8 cellular contexts compared by ENCODE assay signal in the genomic region with DNA sequence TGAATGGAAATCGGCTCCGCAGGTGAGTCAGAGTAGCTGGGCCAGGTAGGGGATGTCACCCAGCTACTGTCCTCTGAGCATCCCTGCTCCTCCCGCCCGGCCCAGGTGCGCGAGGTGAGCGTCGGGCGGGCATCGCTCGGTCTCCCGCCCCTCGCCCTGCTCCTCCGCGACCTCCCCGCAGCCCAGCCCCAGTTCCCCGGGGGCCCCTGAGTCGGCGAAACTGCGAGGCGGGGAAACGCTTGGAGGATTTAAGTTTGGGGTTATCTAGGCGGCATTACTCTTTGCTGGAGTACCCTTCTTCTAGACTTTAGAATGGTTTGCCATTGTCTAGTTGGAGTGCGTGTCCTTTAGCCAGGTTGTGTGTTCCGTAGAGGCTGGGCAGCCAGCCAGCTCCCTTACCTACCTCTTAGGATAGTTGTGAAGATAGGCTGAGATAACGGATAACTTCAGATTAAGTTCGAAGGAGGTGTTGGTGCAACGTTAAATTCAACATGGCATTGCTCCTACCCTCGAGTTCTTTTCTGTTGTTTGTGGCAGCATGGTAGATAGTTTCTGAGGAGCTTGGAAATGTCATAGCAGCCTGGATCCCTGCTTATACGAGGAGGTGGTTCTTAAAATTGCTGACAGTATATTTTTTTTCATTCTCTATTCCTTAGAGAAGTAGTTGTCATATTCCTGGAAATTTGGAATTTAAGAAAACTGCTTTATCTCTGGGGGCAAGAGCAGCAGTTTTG. TPM values are rescaled to one million over a fixed set of nuclear protein-coding genes. Genes with fewer than 3 reads are reported as not detected.
DNase-seq lines count a peak whose midpoint lies in the region; ATAC-seq and TF ChIP-seq lines count a peak whose summit lies in the region.

No MANE protein-coding gene starts in this region.

- intact Hi-C loops in ovary (cut with DNase I): no loop called here

- TF ChIP-seq CTCF in C4-2B (conservative IDR thresholded peaks at IDR 0.05): no peak
- TF ChIP-seq CTCF in WERI-Rb-1 (IDR thresholded peaks at IDR 0.05; ENCODE audit: low read depth, low read length): no peak
- TF ChIP-seq CTCF in foreskin keratinocyte (conservative IDR thresholded peaks at IDR 0.05): no peak
- no peak for TF ChIP-seq CTCF in ovary (IDR thresholded peaks at IDR 0.05)

- peak; percentile 33 for ATAC-seq in GM19324 (IDR thresholded peaks at IDR 0.05; ENCODE audit: low FRiP score, unreplicated experiment)
- peak; percentile 64 for ATAC-seq in foreskin keratinocyte
- no peak for ATAC-seq in HG02798 (IDR thresholded peaks at IDR 0.05; ENCODE audit: poor library complexity, unreplicated experiment)
- no peak for ATAC-seq in HG02970 (IDR thresholded peaks at IDR 0.05; ENCODE audit: low FRiP score, unreplicated experiment)

- TF ChIP-seq EP300 in ovary (IDR thresholded peaks at IDR 0.05): no peak

- 0 to 1% (median 1%) methylated on average over 30 of the region's 30 CpGs for WGBS in ovary, 3 donors

- DNase-seq in HS-27A (ENCODE audit: low read depth) (peak; percentile 9), WERI-Rb-1 (no peak), foreskin keratinocyte (peak; percentile 10 to 37), ovary (peak in 4 of 5 donors; percentile 20 to 61 (median 47))

- peak overlapping the region; percentile 96 for H3K27ac ChIP-seq in C4-2B
- H3K27ac ChIP-seq in WERI-Rb-1: peak overlapping the region; percentile 87
- peak overlapping the region; percentile 94 for H3K27ac ChIP-seq in foreskin keratinocyte
- H3K27ac ChIP-seq in ovary: peak overlapping the region; percentile 94 to 99

- H3K9me3 ChIP-seq in WERI-Rb-1 (ENCODE audit: severe bottlenecking): no peaks in the 10 kb centered on the region
- no peaks in the 10 kb centered on the region for H3K9me3 ChIP-seq in ovary

- TF ChIP-seq POLR2A in ovary (IDR thresholded peaks at IDR 0.05): no peak

- peak overlapping the region; percentile 66 for H3K4me3 ChIP-seq in WERI-Rb-1 (ENCODE audit: low read depth, low read length)
- H3K4me3 ChIP-seq in ovary: peak overlapping the region; percentile 82

- no peaks in the 10 kb centered on the region for H3K27me3 ChIP-seq in WERI-Rb-1 (ENCODE audit: insufficient read depth, low read depth, severe bottlenecking)
- no peaks in the 10 kb centered on the region for H3K27me3 ChIP-seq in foreskin keratinocyte
- H3K27me3 ChIP-seq in ovary: no peaks in the 10 kb centered on the region

- H3K36me3 ChIP-seq in WERI-Rb-1 (no peaks in the 10 kb centered on the region), ovary (no peaks in the 10 kb centered on the region)

- peaks cover 19% of the 10 kb centered on the region for H3K4me1 ChIP-seq in foreskin keratinocyte
- H3K4me1 ChIP-seq in ovary (ENCODE audit: insufficient read depth): no peaks in the 10 kb centered on the region

RNA-seq across cellular contexts. Expression of gene AGO3, which starts 0.7 kb away (rescaled TPM):
- 15.8 and 17.7 TPM in 2 replicates for total RNA-seq in foreskin keratinocyte
- 3.0 and 3.4 TPM in 2 replicates for polyA plus RNA-seq in foreskin keratinocyte
- 10 to 100 TPM; 15.4 to 44.1 (median 31.5) TPM for total RNA-seq in ovary
- polyA plus RNA-seq in ovary: 10 to 100 TPM in 1 of 2 donors, 1 to 10 TPM in 1; 3.8 to 11.2 TPM

RNA-seq across cellular contexts. Expression of gene AGO1, which starts 48.6 kb away (rescaled TPM):
- total RNA-seq in foreskin keratinocyte (16.4 and 19.3 TPM in 2 replicates), ovary (10 to 100 TPM; 10.1 to 34.0 (median 29.8) TPM)
- polyA plus RNA-seq in foreskin keratinocyte (2.2 and 2.8 TPM in 2 replicates), ovary (10 to 100 TPM in 1 of 2 donors, 1 to 10 TPM in 1; 5.1 to 16.3 TPM)

Comparison
In these comparisons a context has a peak if more than half of its experiments do, and no peak if none do; other contexts are left out.
1. ATAC-seq: peak in GM19324 (single experiment) and foreskin keratinocyte (single experiment); none in HG02798 (single experiment) and HG02970 (single experiment).
2. Peak in every context shown above with its lines, with median percentiles within 50 percentile points of each other: H3K27ac ChIP-seq.